ENCODE assay signal across 28 cellular contexts in genomic region chr21:43882952-43883492, GRCh38. TPM values are rescaled to one million over a fixed set of nuclear protein-coding genes. Genes with fewer than 3 reads are reported as not detected.
DNase-seq lines count a peak whose midpoint lies in the region; ATAC-seq, FAIRE-seq and TF ChIP-seq lines count a peak whose summit lies in the region.
"Had no signal": no experiment of that assay in that cellular context is flagged by ENCODE, and none has a peak within 500 bp of the region (broad histone marks: within the 10 kb centered on the region; RNA-seq: fewer than 3 reads in every experiment).

No MANE protein-coding gene starts in this region.

- H3K79me1 ChIP-seq in H1 (ENCODE audit: low read depth, low read length): no peaks in the 10 kb centered on the region

- H4K91ac ChIP-seq in H1 (replicated peaks; ENCODE audit: insufficient read length, low read length): peak overlapping the region; percentile 73

- peaks cover 0 to 10% of the 10 kb centered on the region in 2 donors for H3K36me3 Mint-ChIP-seq in activated T-cell treated with anti-CD3 and anti-CD28 coated beads, Interleukin-2, amount 50 U/mL, for 72 hours (ENCODE audit: insufficient read depth in 2 of 2)
- peaks cover 17% of the 10 kb centered on the region for H3K36me3 Mint-ChIP-seq in activated T-cell treated with anti-CD3 and anti-CD28 coated beads, Interleukin-2, amount 50 U/mL, for 4 hours (ENCODE audit: insufficient read depth)
- H3K36me3 Mint-ChIP-seq in stimulated activated memory B cell treated with anti-CD40 and anti-IgM and Interleukin-4, amounts not matched to agents 10 μg/mL and 1 μg/mL and 100 μg/mL, for 72 hours: peaks cover 22% of the 10 kb centered on the region

- no peak overlapping the region for H3K23ac ChIP-seq in H1 (ENCODE audit: insufficient read length)

- H3K23me2 ChIP-seq in H1 (ENCODE audit: low read depth, low read length): no peaks in the 10 kb centered on the region; the same call in 1 of the 2 replicates

- ATAC-seq in activated T-cell treated with anti-CD3 and anti-CD28 coated beads, Interleukin-2, amount 50 U/mL, for 72 hours (replicated peaks in 1 of 2): no peak
- no peak for ATAC-seq in activated T-cell treated with anti-CD3 and anti-CD28 coated beads, Interleukin-2, amount 50 U/mL, for 4 hours
- ATAC-seq in stimulated activated memory B cell treated with anti-CD40 and anti-IgM and Interleukin-4, amounts not matched to agents 10 μg/mL and 1 μg/mL and 100 μg/mL, for 72 hours: no peak

- DNase-seq in activated T-cell treated with anti-CD3 and anti-CD28 coated beads, Interleukin-2, amount 50 U/mL, for 72 hours: no peak
- DNase-seq in activated T-cell treated with anti-CD3 and anti-CD28 coated beads, Interleukin-2, amount 50 U/mL, for 4 hours: no peak
- DNase-seq in H1 (ENCODE audit: low read depth in 1 of 2, low spot score in 2 of 2) (no peak), NCI-H524 treated with DMSO at 0.1 percent for 48 hours (lab: John Stamatoyannopoulos, UW) (no peak), DMS153 (lab: John Stamatoyannopoulos, UW) (no peak)
- no peak for DNase-seq in activated CD4-positive, CD25-positive, alpha-beta regulatory T cell (lab: John Stamatoyannopoulos, UW)
- DNase-seq: activated CD4-positive, alpha-beta T cell treated with anti-CD3 and anti-CD28 coated beads, Interleukin-2, amount 50 U/mL, for 48 hours; anterior cingulate cortex; caudate nucleus; DMS79; GF-D8; Karpas-422; MV-4-11; NCI-H1694; NCI-H2171 treated with DMSO at 0.1 percent for 48 hours; NCI-H524; sigmoid colon; T-cell had no signal

- no peak overlapping the region for H3K14ac ChIP-seq in H1 (ENCODE audit: insufficient read length)

- H3K9ac ChIP-seq in Loucy (ENCODE audit: low read depth, low read length, poor library complexity, severe bottlenecking) (no peak overlapping the region), H1 (replicated peaks in 1 of 4; ENCODE audit: extremely low read depth in 1 of 4, low read depth in 3 of 4, low read length in 3 of 4) (no peak overlapping the region)

- CTCF ChIA-PET in H1 (lab: Charles Lee; ENCODE audit: partially characterized antibody): interaction anchor here (1.1 kb wide), 1 partner anchor 10 kb away, joined by 3 read pairs; no protein-coding TSS in a partner anchor

- H3K27me3 ChIP-seq in Loucy (ENCODE audit: insufficient read depth, low read length, poor library complexity, severe bottlenecking) (no peaks in the 10 kb centered on the region), H1 (replicated peaks in 1 of 4; ENCODE audit: control insufficient read depth in 3 of 4, extremely low read depth in 1 of 4, insufficient read depth in 3 of 4, low read length in 3 of 4) (no peaks in the 10 kb centered on the region)
- H3K27me3 ChIP-seq: Peyer's patch, sigmoid colon, SJSA1 had no signal

- WGBS in H1 (ENCODE audit: extremely low coverage in 1 of 2, insufficient coverage in 1 of 2, insufficient read length in 1 of 2, insufficient replicate concordance in 2 of 2, low coverage in 1 of 2, low lambda C conversion rate in 2 of 2, missing lambda C conversion rate in 1 of 2), 2 experiments: 84% methylated on average over 11 of the region's 11 CpGs; no CpG with 5 or more reads in 1 of the 2 experiments

- H2BK15ac ChIP-seq in H1 (ENCODE audit: low read length): no peak overlapping the region

- H3K27me3 Mint-ChIP-seq in activated T-cell treated with anti-CD3 and anti-CD28 coated beads, Interleukin-2, amount 50 U/mL, for 72 hours (ENCODE audit: low read depth): no peaks in the 10 kb centered on the region
- H3K27me3 Mint-ChIP-seq in activated T-cell treated with anti-CD3 and anti-CD28 coated beads, Interleukin-2, amount 50 U/mL, for 4 hours (ENCODE audit: low read depth): no peaks in the 10 kb centered on the region
- H3K27me3 Mint-ChIP-seq in stimulated activated memory B cell treated with anti-CD40 and anti-IgM and Interleukin-4, amounts not matched to agents 10 μg/mL and 1 μg/mL and 100 μg/mL, for 72 hours: no peaks in the 10 kb centered on the region
- H3K27me3 Mint-ChIP-seq: activated naive CD4-positive, alpha-beta T cell treated with anti-CD3 and anti-CD28 coated beads, Interleukin-2, amount 50 U/mL, for 24 hours; B cell; T-cell had no signal

- H3K4me1 ChIP-seq in Loucy (ENCODE audit: insufficient read depth, low read length, poor library complexity, severe bottlenecking): peaks cover 33% of the 10 kb centered on the region
- peaks cover 0 to 14% (median 6%) of the 10 kb centered on the region in 4 experiments; a peak in 6 of 7 replicates for H3K4me1 ChIP-seq in H1 (replicated peaks in 1 of 4; ENCODE audit: control insufficient read depth in 3 of 4, insufficient read depth in 4 of 4, low read length in 3 of 4)
- H3K4me1 ChIP-seq: prostate gland had no signal

- TF ChIP-seq POLR2A in H1 (IDR thresholded peaks at IDR 0.05; ENCODE audit: control extremely low read depth in 1 of 2, low read depth in 2 of 2, low read length in 2 of 2): no peak

- no peak overlapping the region for H2AK5ac ChIP-seq in H1 (ENCODE audit: low read depth, low read length)

- H2BK120ac ChIP-seq in H1 (replicated peaks; ENCODE audit: low read depth, low read length): no peak overlapping the region

- peak overlapping the region; percentile 9; the same call in 1 of the 2 replicates for H2BK12ac ChIP-seq in H1 (ENCODE audit: low read depth, low read length)

- H3K27ac Mint-ChIP-seq in activated T-cell treated with anti-CD3 and anti-CD28 coated beads, Interleukin-2, amount 50 U/mL, for 72 hours: no peak overlapping the region
- peak overlapping the region; percentile 67 for H3K27ac Mint-ChIP-seq in stimulated activated memory B cell treated with anti-CD40 and anti-IgM and Interleukin-4, amounts not matched to agents 10 μg/mL and 1 μg/mL and 100 μg/mL, for 72 hours

- no peaks in the 10 kb centered on the region for H3K9me2 ChIP-seq in Loucy (replicated peaks; ENCODE audit: low read depth, low read length)

- POLR2A ChIA-PET in H1 (lab: Charles Lee; ENCODE audit: partially characterized antibody): interaction anchor here (0.6 kb wide), 1 partner anchor 19 kb away, joined by 3 read pairs; no protein-coding TSS in a partner anchor

- TF ChIP-seq RAD21 in H1 (IDR thresholded peaks at IDR 0.05 in 1 of 2, conservative IDR thresholded peaks at IDR 0.05 in 1 of 2; ENCODE audit: low read depth in 2 of 2, low read length in 2 of 2): no peak

- H2BK5ac ChIP-seq in H1 (ENCODE audit: low read depth, low read length): no peak overlapping the region; the same call in 1 of the 2 replicates

- H3K4me3 ChIP-seq in Loucy (ENCODE audit: low read length, poor library complexity, severe bottlenecking): no peak overlapping the region
- H3K4me3 ChIP-seq in H1 (ENCODE audit: extremely low read depth in 1 of 4, insufficient read depth in 2 of 4, low read depth in 3 of 4, low read length in 4 of 4): no peak overlapping the region
- H3K4me3 ChIP-seq: lung, Peyer's patch, prostate gland, sigmoid colon, SJSA1 had no signal

- H3K4me3 Mint-ChIP-seq in activated T-cell treated with anti-CD3 and anti-CD28 coated beads, Interleukin-2, amount 50 U/mL, for 72 hours: peak overlapping the region; percentile 50 to 71
- no peak overlapping the region for H3K4me3 Mint-ChIP-seq in activated T-cell treated with anti-CD3 and anti-CD28 coated beads, Interleukin-2, amount 50 U/mL, for 4 hours
- H3K4me3 Mint-ChIP-seq in stimulated activated memory B cell treated with anti-CD40 and anti-IgM and Interleukin-4, amounts not matched to agents 10 μg/mL and 1 μg/mL and 100 μg/mL, for 72 hours: no peak overlapping the region
- H3K4me3 Mint-ChIP-seq: activated naive CD4-positive, alpha-beta T cell treated with anti-CD3 and anti-CD28 coated beads, Interleukin-2, amount 50 U/mL, for 24 hours; B cell; T-cell had no signal

- H2AFZ ChIP-seq in Loucy (ENCODE audit: low read length) (no peak overlapping the region), H1 (ENCODE audit: low read length) (no peak overlapping the region)

- peak overlapping the region; percentile 78 for H3K4ac ChIP-seq in H1 (replicated peaks; ENCODE audit: insufficient read length, low read depth, low read length)

- H3K79me2 ChIP-seq in Loucy (ENCODE audit: insufficient read depth, low read length) (peaks cover 85% of the 10 kb centered on the region), H1 (ENCODE audit: control insufficient read depth in 1 of 2, insufficient read depth in 2 of 2, low read length in 2 of 2) (no peaks in the 10 kb centered on the region)

- H3K36me3 ChIP-seq in Loucy (ENCODE audit: insufficient read depth, low read length): peaks cover 4% of the 10 kb centered on the region; the same call in 1 of the 2 replicates
- no peaks in the 10 kb centered on the region for H3K36me3 ChIP-seq in H1 (ENCODE audit: control insufficient read depth in 2 of 4, insufficient read depth in 4 of 4, low read length in 3 of 4)
- H3K36me3 ChIP-seq: Peyer's patch, prostate gland, sigmoid colon had no signal

- H4K20me1 ChIP-seq in Loucy (ENCODE audit: insufficient read depth, low read length, poor library complexity, severe bottlenecking) (peaks cover 18% of the 10 kb centered on the region), H1 (replicated peaks in 1 of 2; ENCODE audit: control insufficient read depth in 1 of 2, insufficient read depth in 2 of 2, low read length in 2 of 2) (no peaks in the 10 kb centered on the region)

- no peak overlapping the region; the same call in 1 of the 2 replicates for H3K27ac ChIP-seq in H1 (ENCODE audit: low read depth, low read length)
- H3K27ac ChIP-seq: prostate gland had no signal

- FAIRE-seq in H1 (lab: Jason Lieb, UNC): no peak
- FAIRE-seq: GM18507, keratinocyte had no signal

- no peak overlapping the region for H4K5ac ChIP-seq in H1 (ENCODE audit: insufficient read length, low read depth, low read length)

- H2BK20ac ChIP-seq in H1 (ENCODE audit: low read length): no peak overlapping the region

- no peaks in the 10 kb centered on the region for H3F3A ChIP-seq in Loucy (ENCODE audit: low read depth)

- H3K9me3 ChIP-seq in Loucy (ENCODE audit: insufficient read depth, low read depth, low read length) (no peaks in the 10 kb centered on the region), H1 (ENCODE audit: insufficient read depth in 2 of 2, low read depth in 1 of 2, low read length in 1 of 2) (no peaks in the 10 kb centered on the region)
- H3K9me3 ChIP-seq: Peyer's patch, prostate gland, sigmoid colon, SJSA1 had no signal

- no peak for TF ChIP-seq EP300 in H1 (IDR thresholded peaks at IDR 0.05; ENCODE audit: borderline replicate concordance in 1 of 2, low read depth in 2 of 2, low read length in 2 of 2)

- H3K9me3 Mint-ChIP-seq in activated T-cell treated with anti-CD3 and anti-CD28 coated beads, Interleukin-2, amount 50 U/mL, for 72 hours: no peaks in the 10 kb centered on the region
- H3K9me3 Mint-ChIP-seq in activated T-cell treated with anti-CD3 and anti-CD28 coated beads, Interleukin-2, amount 50 U/mL, for 4 hours: no peaks in the 10 kb centered on the region
- H3K9me3 Mint-ChIP-seq in stimulated activated memory B cell treated with anti-CD40 and anti-IgM and Interleukin-4, amounts not matched to agents 10 μg/mL and 1 μg/mL and 100 μg/mL, for 72 hours: no peaks in the 10 kb centered on the region
- H3K9me3 Mint-ChIP-seq: activated naive CD4-positive, alpha-beta T cell treated with anti-CD3 and anti-CD28 coated beads, Interleukin-2, amount 50 U/mL, for 24 hours; T-cell had no signal

- no peak overlapping the region; the same call in 1 of the 2 replicates for H4K8ac ChIP-seq in H1 (ENCODE audit: extremely low read depth, insufficient read depth, low read length)

- TF ChIP-seq CTCF in Loucy (conservative IDR thresholded peaks at IDR 0.05; ENCODE audit: low read length): no peak
- TF ChIP-seq CTCF in H1 (IDR thresholded peaks at IDR 0.05; ENCODE audit: control extremely low read depth in 1 of 3, insufficient read depth in 1 of 3, low read depth in 1 of 3, low read length in 3 of 3): no peak

- peak overlapping the region; percentile 76 for H3K4me2 ChIP-seq in Loucy (ENCODE audit: low read depth, low read length, poor library complexity, severe bottlenecking)
- H3K4me2 ChIP-seq in H1 (ENCODE audit: insufficient read depth in 1 of 2, low read depth in 2 of 2, low read length in 2 of 2): no peak overlapping the region

- H3K4me1 Mint-ChIP-seq in activated T-cell treated with anti-CD3 and anti-CD28 coated beads, Interleukin-2, amount 50 U/mL, for 72 hours (ENCODE audit: low read depth): peaks cover 83% of the 10 kb centered on the region
- peaks cover 68% of the 10 kb centered on the region for H3K4me1 Mint-ChIP-seq in activated T-cell treated with anti-CD3 and anti-CD28 coated beads, Interleukin-2, amount 50 U/mL, for 4 hours (ENCODE audit: low read depth)
- peaks cover 72% of the 10 kb centered on the region for H3K4me1 Mint-ChIP-seq in stimulated activated memory B cell treated with anti-CD40 and anti-IgM and Interleukin-4, amounts not matched to agents 10 μg/mL and 1 μg/mL and 100 μg/mL, for 72 hours

- H3K18ac ChIP-seq in H1 (ENCODE audit: extremely low read depth, low read length): no peak overlapping the region

- H3K56ac ChIP-seq in H1 (replicated peaks; ENCODE audit: insufficient read length, low read depth, low read length): no peak overlapping the region

RNA-seq across cellular contexts. Expression of gene AGPAT3, which starts 18.0 kb away (rescaled TPM):
- 10 to 100 TPM; 86.1 to 87.1 TPM for total RNA-seq in activated T-cell treated with anti-CD3 and anti-CD28 coated beads, Interleukin-2, amount 50 U/mL, for 72 hours
- total RNA-seq in activated T-cell treated with anti-CD3 and anti-CD28 coated beads, Interleukin-2, amount 50 U/mL, for 4 hours: 100 to 1,000 TPM in 2 of 3 donors, 10 to 100 TPM in 1; 97.4 to 122 (median 117) TPM
- 5.8 and 5.9 TPM in 2 replicates for total RNA-seq in H1 (2021; fragmentation: NEBNext Ultra II Directional; extraction: Animal tissue kit (Norgen Biotek cat#: 25700))
- 6.7 and 7.3 TPM in 2 replicates for polyA plus RNA-seq in H1 (2011; rRNA removed)
- polyA plus RNA-seq in H1 (2011; cell fraction: cytosol; rRNA removed): 5.3 TPM
- polyA plus RNA-seq in H1 (2011; cell fraction: nucleus; rRNA removed): 8.9 TPM
- polyA plus RNA-seq in H1 (2012, experiment 1 of 2): 5.0 to 8.9 TPM (median 7.8 TPM) in 4 replicates
- polyA plus RNA-seq in H1 (2012, experiment 2 of 2): 4.7 TPM
- 7.3 TPM for polyA plus RNA-seq in H1 (2013, experiment 1 of 2)
- 8.3 TPM for polyA plus RNA-seq in H1 (2013, experiment 2 of 2)
- polyA minus RNA-seq in H1 (2011; rRNA and poly(A)+ RNA removed): 8.1 and 15.0 TPM in 2 replicates
- 8.5 TPM for polyA minus RNA-seq in H1 (2011; cell fraction: cytosol; rRNA and poly(A)+ RNA removed)
- 10.8 TPM for polyA minus RNA-seq in H1 (2011; cell fraction: nucleus; rRNA and poly(A)+ RNA removed)

Comparison
In these comparisons a context has a peak if more than half of its experiments do, and no peak if none do; other contexts are left out.
1. H3K4me3 Mint-ChIP-seq: peak in activated T-cell treated with anti-CD3 and anti-CD28 coated beads, Interleukin-2, amount 50 U/mL, for 72 hours (2 of 2); none in activated T-cell treated with anti-CD3 and anti-CD28 coated beads, Interleukin-2, amount 50 U/mL, for 4 hours (single experiment) and stimulated activated memory B cell treated with anti-CD40 and anti-IgM and Interleukin-4, amounts not matched to agents 10 μg/mL and 1 μg/mL and 100 μg/mL, for 72 hours (single experiment).
2. RNA of gene AGPAT3, which starts 18.0 kb away (total RNA-seq): 97.4 to 122 TPM in activated T-cell treated with anti-CD3 and anti-CD28 coated beads, Interleukin-2, amount 50 U/mL, for 4 hours and 86.1 to 87.1 TPM in activated T-cell treated with anti-CD3 and anti-CD28 coated beads, Interleukin-2, amount 50 U/mL, for 72 hours; 5.8 to 5.9 TPM in H1; every median in the first group is over 10 times any median in the second.